In genomic region chr20:21083825-21084325, GRCh38 we compare ENCODE assay signal across 21 cellular contexts. TPM values are rescaled to one million over a fixed set of nuclear protein-coding genes. Genes with fewer than 3 reads are reported as not detected.
"Had no signal": no experiment of that assay in that cellular context is flagged by ENCODE, and none has a peak within 500 bp of the region (broad histone marks: within the 10 kb centered on the region; RNA-seq: fewer than 3 reads in every experiment).

No MANE protein-coding gene starts in this region.

- H3K27ac Mint-ChIP-seq: naive thymus-derived CD4-positive, alpha-beta T cell; nephron progenitor cell had no signal

- H3K9me3 ChIP-seq: gastrocnemius medialis, heart right ventricle, psoas muscle, sigmoid colon had no signal

- H3K4me1 Mint-ChIP-seq: naive thymus-derived CD4-positive, alpha-beta T cell; nephron progenitor cell had no signal

- H3K36me3 ChIP-seq: gastrocnemius medialis, heart right ventricle, sigmoid colon had no signal

- H3K27ac ChIP-seq: dorsolateral prefrontal cortex, gastrocnemius medialis, heart right ventricle, parathyroid adenoma, psoas muscle, sigmoid colon, skin epidermis had no signal

- ATAC-seq: gastrocnemius medialis; heart right ventricle; left lobe of liver; naive thymus-derived CD4-positive, alpha-beta T cell; psoas muscle had no signal

- H3K9me3 Mint-ChIP-seq: nephron progenitor cell had no signal

- H3K36me3 Mint-ChIP-seq: naive thymus-derived CD4-positive, alpha-beta T cell had no signal

- H3K4me1 ChIP-seq: gastrocnemius medialis, heart right ventricle, parathyroid adenoma, psoas muscle, sigmoid colon had no signal

- DNase-seq: cortex of kidney; dorsolateral prefrontal cortex; effector CD8-positive, alpha-beta T cell; gastrocnemius medialis; heart right ventricle; hypothalamus; mammary epithelial cell; naive thymus-derived CD4-positive, alpha-beta T cell; nephron progenitor cell; psoas muscle; sigmoid colon; stimulated activated CD4-positive, alpha-beta T cell treated with anti-CD3 and anti-CD28 coated beads, Interleukin-2, amount 100 ng/mL, for 24 hours; stimulated activated naive CD4-positive, alpha-beta T cell treated with Interleukin-2 at 50 U/mL for 16 hours; trophoblast cell had no signal

- H3K4me3 ChIP-seq: dorsolateral prefrontal cortex, gastrocnemius medialis, heart right ventricle, psoas muscle, sigmoid colon, skin epidermis had no signal

- H3K4me3 Mint-ChIP-seq: naive thymus-derived CD4-positive, alpha-beta T cell; nephron progenitor cell had no signal

RNA-seq across cellular contexts. Expression of gene LINC00237, which starts 22.3 kb away (rescaled TPM):
- total RNA-seq: fibroblast of lung; gastrocnemius medialis; heart right ventricle; left lobe of liver; mammary epithelial cell; mesenteric fat pad; mononuclear cell; naive thymus-derived CD4-positive, alpha-beta T cell; omental fat pad; psoas muscle; sigmoid colon had no signal
